8 cellular contexts compared by ENCODE assay signal in the genomic region with DNA sequence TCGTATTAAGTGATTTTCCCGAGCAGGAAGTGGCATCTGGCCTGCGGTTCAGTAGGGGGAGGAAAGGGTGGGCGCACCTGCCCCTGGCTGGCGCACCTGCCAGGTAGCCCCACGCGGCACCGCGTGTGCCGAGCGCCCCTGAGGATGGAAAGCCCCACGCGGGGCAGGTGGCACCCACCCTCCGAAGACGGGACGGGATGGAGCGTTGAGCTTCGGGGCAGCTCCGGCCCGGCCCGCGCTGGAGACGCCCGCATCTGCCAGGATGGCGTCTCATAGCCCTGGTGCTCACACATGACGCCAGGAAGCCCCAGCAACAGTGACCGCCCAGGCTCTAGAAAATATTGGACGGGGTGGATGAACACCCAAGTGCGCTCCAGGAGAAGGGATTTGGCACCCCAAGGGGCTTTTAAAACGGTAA. TPM values are rescaled to one million over a fixed set of nuclear protein-coding genes. Genes with fewer than 3 reads are reported as not detected.
DNase-seq lines count a peak whose midpoint lies in the region; ATAC-seq and TF ChIP-seq lines count a peak whose summit lies in the region.

No MANE protein-coding gene starts in this region.

- peaks cover 33% of the 10 kb centered on the region for H3K4me1 ChIP-seq in CD4-positive, alpha-beta memory T cell (ENCODE audit: insufficient read depth, low read length)
- H3K4me1 ChIP-seq in MM.1S (ENCODE audit: low read length) (no peaks in the 10 kb centered on the region), mucosa of stomach (ENCODE audit: control insufficient read depth, insufficient read depth, low read length) (peaks cover 18% of the 10 kb centered on the region)

- no peaks in the 10 kb centered on the region for H3K9me3 Mint-ChIP-seq in CD4-positive, alpha-beta memory T cell

- H3K79me2 ChIP-seq in MM.1S (ENCODE audit: low read length) = no peaks in the 10 kb centered on the region

- peaks cover 14 to 37% (median 21%) of the 10 kb centered on the region in 4 donors for H3K4me1 Mint-ChIP-seq in CD4-positive, alpha-beta memory T cell

- no peaks in the 10 kb centered on the region for H3K36me3 ChIP-seq in CD4-positive, alpha-beta memory T cell (ENCODE audit: insufficient read depth, low read length)
- H3K36me3 ChIP-seq in MM.1S (replicated peaks; ENCODE audit: insufficient read depth, low read length) (no peaks in the 10 kb centered on the region), mucosa of stomach (ENCODE audit: control insufficient read depth, insufficient read depth, low read length) (no peaks in the 10 kb centered on the region)

- TF ChIP-seq CTCF in MM.1S (IDR thresholded peaks at IDR 0.05; ENCODE audit: low read length) = no peak
- no peak for TF ChIP-seq CTCF in choroid plexus epithelial cell (conservative IDR thresholded peaks at IDR 0.05; ENCODE audit: low read depth, low read length)

- no peaks in the 10 kb centered on the region for H3K9me2 ChIP-seq in MM.1S (replicated peaks; ENCODE audit: insufficient read depth, low read length)

- H3F3A ChIP-seq in MM.1S (ENCODE audit: insufficient read depth, low read length) = no peaks in the 10 kb centered on the region

- peaks cover 0 to 9% of the 10 kb centered on the region in 2 donors for H3K36me3 Mint-ChIP-seq in CD4-positive, alpha-beta memory T cell

- H3K27me3 ChIP-seq in CD4-positive, alpha-beta memory T cell (ENCODE audit: insufficient read depth, low read length) = no peaks in the 10 kb centered on the region
- peaks cover 4% of the 10 kb centered on the region; the same call in 1 of the 2 replicates for H3K27me3 ChIP-seq in MM.1S (replicated peaks; ENCODE audit: insufficient read depth, low read length)
- peaks cover 60% of the 10 kb centered on the region for H3K27me3 ChIP-seq in mucosa of stomach (ENCODE audit: control insufficient read depth, insufficient read depth, low read length)

- CTCF ChIA-PET in CD4-positive, alpha-beta memory T cell (lab: Charles Lee; ENCODE audit: partially characterized antibody) = interaction anchor here (0.9 to 6.7 kb wide), 7 partner anchors 10 to 246 kb away, joined by 3 to 53 read pairs (median 6); no protein-coding TSS in a partner anchor

- peak overlapping the region; percentile 41 for H3K27ac ChIP-seq in CD4-positive, alpha-beta memory T cell (ENCODE audit: low read depth, low read length)
- peak overlapping the region; percentile 35; the same call in 1 of the 2 replicates for H3K27ac ChIP-seq in MM.1S (ENCODE audit: low read length)

- H3K27me3 Mint-ChIP-seq in CD4-positive, alpha-beta memory T cell = peaks cover 4% of the 10 kb centered on the region in 2 donors

- no peak for ATAC-seq in GM21381 (IDR thresholded peaks at IDR 0.05; ENCODE audit: unreplicated experiment)

- peak in 3 of 5 donors; percentile 25 to 62 (median 34) for DNase-seq in CD4-positive, alpha-beta memory T cell
- DNase-seq in MM.1S (no peak), choroid plexus epithelial cell (ENCODE audit: low read depth) (no peak), middle frontal gyrus (ENCODE audit: extremely low spot score, low spot score) (no peak), hippocampal formation (lab: John Stamatoyannopoulos, UW) (no peak), cerebellum (ENCODE audit: low spot score) (no peak)

- H3K4me3 Mint-ChIP-seq in CD4-positive, alpha-beta memory T cell = peak overlapping the region; percentile 86 to 94 (median 90)

- peak overlapping the region; percentile 69 for H3K4me2 ChIP-seq in MM.1S (ENCODE audit: low read depth, low read length)

- H4K20me1 ChIP-seq in MM.1S (ENCODE audit: insufficient read depth, low read length) = no peaks in the 10 kb centered on the region

- H2AFZ ChIP-seq in MM.1S (ENCODE audit: low read length) = peak overlapping the region; percentile 36; the same call in 1 of the 2 replicates

- peak overlapping the region; percentile 65 to 93 (median 88) for H3K27ac Mint-ChIP-seq in CD4-positive, alpha-beta memory T cell

- POLR2A ChIA-PET in CD4-positive, alpha-beta memory T cell (lab: Charles Lee; ENCODE audit: partially characterized antibody) = interaction anchor here (0.9 to 17.0 kb wide), 9 partner anchors 11 to 286 kb away, joined by 3 to 173 read pairs (median 5); no protein-coding TSS in a partner anchor

- H3K4me3 ChIP-seq in CD4-positive, alpha-beta memory T cell (ENCODE audit: low read length in 2 of 2) = peak overlapping the region in 1 of 2 donors; percentile 57
- H3K4me3 ChIP-seq in MM.1S (ENCODE audit: low read length) = peak overlapping the region; percentile 35; the same call in 1 of the 2 replicates
- H3K4me3 ChIP-seq in choroid plexus epithelial cell (ENCODE audit: low read depth, low read length) = peak overlapping the region; percentile 55
- H3K4me3 ChIP-seq in mucosa of stomach (ENCODE audit: low read length) = peak overlapping the region; percentile 36

- intact Hi-C loops in CD4-positive, alpha-beta memory T cell (cut with micrococcal nuclease) = loop anchor here (10.0 kb wide), 1 partner anchor 712 kb away; a partner anchor contains a TSS

- H3K9me3 ChIP-seq in CD4-positive, alpha-beta memory T cell (ENCODE audit: control insufficient read depth in 1 of 2, low read length in 2 of 2) = no peaks in the 10 kb centered on the region
- H3K9me3 ChIP-seq in MM.1S (replicated peaks; ENCODE audit: insufficient read depth, low read length) = no peaks in the 10 kb centered on the region
- H3K9me3 ChIP-seq in mucosa of stomach (ENCODE audit: control insufficient read depth, low read length) = no peaks in the 10 kb centered on the region

- H3K9ac ChIP-seq in MM.1S (ENCODE audit: low read length) (peak overlapping the region; percentile 37; the same call in 1 of the 2 replicates), mucosa of stomach (ENCODE audit: low read length) (peak overlapping the region; percentile 64)

RNA-seq across cellular contexts. Expression of a gene that starts 2.5 kb away (rescaled TPM):
- total RNA-seq in CD4-positive, alpha-beta memory T cell = 10 to 100 TPM; 64.3 to 69.6 TPM
- polyA plus RNA-seq in CD4-positive, alpha-beta memory T cell = 10 to 100 TPM; 15.3 to 45.5 TPM
- total RNA-seq in cerebellum = 2.7 TPM

Comparison
In these comparisons a context has a peak if more than half of its experiments do, and no peak if none do; other contexts are left out.
1. DNase-seq: peak in CD4-positive, alpha-beta memory T cell (3 of 5); none in MM.1S (single experiment), choroid plexus epithelial cell (single experiment), middle frontal gyrus (single experiment), hippocampal formation (0 of 2) and cerebellum (single experiment).
2. RNA of a gene that starts 2.5 kb away (total RNA-seq): 64.3 to 69.6 TPM in CD4-positive, alpha-beta memory T cell; 2.7 TPM in cerebellum (single experiment); every median in the first group is over 10 times any median in the second.